ENCODE assay signal across 11 cellular contexts in the genomic region with DNA sequence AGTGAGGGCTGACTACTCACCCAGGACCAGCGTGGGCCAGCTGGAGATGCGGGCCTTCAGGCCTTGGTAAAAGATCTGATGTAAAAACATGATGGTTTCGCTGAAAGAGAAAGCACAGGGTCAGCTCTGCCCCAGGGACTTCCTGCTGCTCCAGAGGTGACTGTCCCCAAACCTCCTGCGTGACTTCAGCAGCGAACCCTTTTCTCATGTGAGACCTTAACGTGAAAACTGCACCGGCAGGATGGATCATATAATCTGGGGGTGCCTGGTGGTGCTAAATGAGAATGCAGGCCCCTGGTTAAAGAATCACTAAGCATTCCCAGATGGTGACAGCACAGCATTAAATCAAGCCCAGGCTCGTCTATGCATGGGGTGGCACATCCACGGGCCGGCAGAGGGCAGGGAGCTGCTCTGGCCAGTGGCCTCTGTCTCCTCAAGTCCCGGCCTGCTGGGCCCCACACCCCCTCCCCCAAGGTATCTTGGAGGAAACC. TPM values are rescaled to one million over a fixed set of nuclear protein-coding genes. Genes with fewer than 3 reads are reported as not detected.
DNase-seq lines count a peak whose midpoint lies in the region; ATAC-seq and TF ChIP-seq lines count a peak whose summit lies in the region.
"Had no signal": no experiment of that assay in that cellular context is flagged by ENCODE, and none has a peak within 500 bp of the region (broad histone marks: within the 10 kb centered on the region; RNA-seq: fewer than 3 reads in every experiment).

No MANE protein-coding gene starts in this region.

- H3K36me3 Mint-ChIP-seq in neural crest cell (ENCODE audit: low read depth): no peaks in the 10 kb centered on the region
- H3K36me3 Mint-ChIP-seq: immature natural killer cell had no signal

- TF ChIP-seq CTCF in GM12865 (IDR thresholded peaks at IDR 0.05; ENCODE audit: insufficient read depth, low read depth, low read length, missing control alignments) (peak; percentile 18), astrocyte of the spinal cord (IDR thresholded peaks at IDR 0.05; ENCODE audit: low read depth, low read length) (peak; percentile 10), neural crest cell (conservative IDR thresholded peaks at IDR 0.05) (peak; percentile 40)

- in situ Hi-C loops in astrocyte of the spinal cord (cut with HindIII; ENCODE audit: low sequenced_read_pairs): no loop called here

- H3K4me3 ChIP-seq in GM12865 (ENCODE audit: low read depth, low read length) (no peak overlapping the region), astrocyte of the spinal cord (ENCODE audit: low read depth, low read length) (no peak overlapping the region)

- ATAC-seq in HG02571 (IDR thresholded peaks at IDR 0.05; ENCODE audit: unreplicated experiment) (peak; percentile 72), HG03196 (IDR thresholded peaks at IDR 0.05; ENCODE audit: unreplicated experiment) (no peak)

- no peaks in the 10 kb centered on the region for H3K9me3 Mint-ChIP-seq in neural crest cell
- H3K9me3 Mint-ChIP-seq: immature natural killer cell had no signal

- DNase-seq in GM12865 (ENCODE audit: low read depth) (peak; percentile 72), astrocyte of the spinal cord (ENCODE audit: low read depth, low spot score) (no peak), neural crest cell (ENCODE audit: low read depth, low spot score) (no peak), NCI-H2227 treated with DMSO at 0.1 percent for 48 hours (lab: John Stamatoyannopoulos, UW) (no peak), COLO829 (ENCODE audit: low spot score) (no peak)
- DNase-seq in stimulated activated CD4-positive, alpha-beta T cell treated with anti-CD3 and anti-CD28 coated beads, Interleukin-4, amount 100 ng/mL, for 4 hours: no peak
- DNase-seq: immature natural killer cell, NCI-H1436 had no signal

- H3K27me3 Mint-ChIP-seq in neural crest cell (ENCODE audit: low read depth): no peaks in the 10 kb centered on the region

- no peak overlapping the region for H3K4me3 Mint-ChIP-seq in neural crest cell
- H3K4me3 Mint-ChIP-seq: immature natural killer cell had no signal

- no peak overlapping the region for H3K27ac Mint-ChIP-seq in neural crest cell (ENCODE audit: unreplicated experiment)
- H3K27ac Mint-ChIP-seq: immature natural killer cell had no signal

- H3K4me1 Mint-ChIP-seq in neural crest cell: no peaks in the 10 kb centered on the region
- H3K4me1 Mint-ChIP-seq: immature natural killer cell had no signal

RNA-seq across cellular contexts. Expression of gene RASGRF1, which starts 55.4 kb away (rescaled TPM):
- total RNA-seq in neural crest cell: 0.16 and 0.55 TPM in 2 replicates
- total RNA-seq: skeletal muscle tissue had no signal
